9 cellular contexts compared by ENCODE assay signal in the genomic region with DNA sequence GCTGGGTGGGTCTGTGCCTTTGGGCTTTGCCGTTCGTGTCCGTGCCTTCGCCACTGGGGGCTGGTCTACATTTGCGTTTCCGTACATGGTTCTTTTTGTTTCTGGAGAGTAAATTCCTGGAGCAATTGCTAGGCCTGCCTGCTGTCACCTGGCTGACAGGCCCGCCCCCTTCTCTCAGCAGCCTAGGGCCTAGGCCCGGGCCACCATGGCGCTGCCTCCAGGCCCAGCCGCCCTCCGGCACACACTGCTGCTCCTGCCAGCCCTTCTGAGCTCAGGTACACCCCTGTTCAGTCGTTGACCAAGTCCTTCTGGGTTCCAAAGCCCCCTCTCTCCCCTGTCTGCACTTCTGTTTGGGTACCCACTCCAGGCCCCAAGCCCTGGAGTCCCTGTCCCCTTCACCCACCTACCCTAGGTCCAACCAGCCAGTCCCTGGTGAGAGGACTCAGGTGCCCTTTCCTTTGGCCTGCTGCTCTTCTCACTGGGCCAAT. TPM values are rescaled to one million over a fixed set of nuclear protein-coding genes. Genes with fewer than 3 reads are reported as not detected.
A peak's percentile ranks its signal among the peaks of the same experiment; 100 is the strongest.
DNase-seq lines count a peak whose midpoint lies in the region; ATAC-seq and TF ChIP-seq lines count a peak whose summit lies in the region.
"Had no signal": no experiment of that assay in that cellular context is flagged by ENCODE, and none has a peak within 500 bp of the region (broad histone marks: within the 10 kb centered on the region; RNA-seq: fewer than 3 reads in every experiment).

No MANE protein-coding gene starts in this region.

- intact Hi-C loops in heart right ventricle (cut with DNase I) (loop anchor here in 1 of 10 donors (5.0 kb wide), 1 partner anchor 36 kb away; a partner anchor contains a TSS), gastrocnemius medialis (cut with DNase I; ENCODE audit: low total_unique reads) (loop anchor here (5.0 kb wide), 1 partner anchor 36 kb away; a partner anchor contains a TSS)

- H3K9me3 ChIP-seq in heart right ventricle = no peaks in the 10 kb centered on the region
- H3K9me3 ChIP-seq in gastrocnemius medialis = no peaks in the 10 kb centered on the region

- peak overlapping the region; percentile 99 for H3K27ac ChIP-seq in VCaP
- peak overlapping the region in 5 of 10 donors; percentile 70 to 72 (median 70) for H3K27ac ChIP-seq in heart right ventricle
- H3K27ac ChIP-seq in gastrocnemius medialis = peak overlapping the region in 3 of 4 donors; percentile 65 to 82 (median 82)

- WGBS in heart right ventricle, 2 donors = 26 to 36% methylated on average over 12 of the region's 12 CpGs

- peaks cover 0 to 10% (median 0%) of the 10 kb centered on the region in 9 donors for H3K36me3 ChIP-seq in heart right ventricle
- no peaks in the 10 kb centered on the region for H3K36me3 ChIP-seq in gastrocnemius medialis

- in situ Hi-C loops in gastrocnemius medialis (cut with MboI; ENCODE audit: low sequenced_read_pairs in 4 of 4) = no loop called here

- H3K4me1 ChIP-seq in heart right ventricle = peaks cover 4 to 25% (median 17%) of the 10 kb centered on the region in 9 donors
- peaks cover 13 to 19% of the 10 kb centered on the region in 2 donors for H3K4me1 ChIP-seq in gastrocnemius medialis

- H3K27me3 ChIP-seq in heart right ventricle (peaks cover 0 to 14% (median 0%) of the 10 kb centered on the region in 7 donors), gastrocnemius medialis (no peaks in the 10 kb centered on the region)

- DNase-seq in GM12864 (ENCODE audit: low read depth) = no peak
- no peak for DNase-seq in heart right ventricle
- DNase-seq in gastrocnemius medialis = no peak
- no peak for DNase-seq in activated CD8-positive, alpha-beta memory T cell treated with anti-CD3 and anti-CD28 coated beads, Interleukin-2, amount 50 U/mL, for 48 hours
- no peak for DNase-seq in GOT3 (lab: John Stamatoyannopoulos, UW)

- peak overlapping the region; percentile 80 for H3K4me3 ChIP-seq in GM12864 (ENCODE audit: low read depth, low read length)
- peak overlapping the region in 9 of 10 donors; percentile 71 to 89 (median 81) for H3K4me3 ChIP-seq in heart right ventricle
- peak overlapping the region; percentile 56 to 85 (median 68) for H3K4me3 ChIP-seq in gastrocnemius medialis

- TF ChIP-seq CTCF in GM12864 (IDR thresholded peaks at IDR 0.05; ENCODE audit: low read depth, low read length, missing control alignments) (no peak), VCaP (conservative IDR thresholded peaks at IDR 0.05) (no peak), heart right ventricle (IDR thresholded peaks at IDR 0.05) (no peak), gastrocnemius medialis (IDR thresholded peaks at IDR 0.05 in 4 of 5, conservative IDR thresholded peaks at IDR 0.05 in 1 of 5) (no peak)

- ATAC-seq in heart right ventricle (peak in 3 of 8 donors; percentile 15 to 27 (median 27)), gastrocnemius medialis (no peak), GM19324 (IDR thresholded peaks at IDR 0.05; ENCODE audit: low FRiP score, unreplicated experiment) (no peak), GM21423 (IDR thresholded peaks at IDR 0.05; ENCODE audit: unreplicated experiment) (no peak)

- no peak for TF ChIP-seq POLR2A in gastrocnemius medialis (IDR thresholded peaks at IDR 0.05)

RNA-seq across cellular contexts. Expression of a gene that starts 0.6 kb away (rescaled TPM):
- total RNA-seq in heart right ventricle (10 to 100 TPM; 10.2 to 16.2 (median 11.5) TPM), gastrocnemius medialis (10 to 100 TPM in 2 of 4 donors, 1 to 10 TPM in 2; 2.5 to 36.6 (median 10.7) TPM)
- 1 to 10 TPM; 3.9 to 9.3 TPM for polyA plus RNA-seq in heart right ventricle

RNA-seq across cellular contexts. Expression of a gene that starts 4.4 kb away (rescaled TPM):
- 1 to 10 TPM in 1 of 10 donors, under 1 TPM in 6, not detected in 3; 0.28 to 1.8 (median 0.49) TPM for total RNA-seq in heart right ventricle
- polyA plus RNA-seq in heart right ventricle = under 1 TPM in 1 of 2 donors, not detected in 1; 0.16 TPM
- total RNA-seq in gastrocnemius medialis = 1 to 10 TPM in 1 of 4 donors, under 1 TPM in 1, not detected in 2; 0.55 to 3.8 TPM
- total RNA-seq: NCI-H460 had no signal

RNA-seq across cellular contexts. Expression of a gene that starts 34.1 kb away (rescaled TPM):
- 10 to 100 TPM; 14.0 to 23.4 (median 20.5) TPM for total RNA-seq in heart right ventricle
- 10 to 100 TPM; 22.2 to 23.0 TPM for polyA plus RNA-seq in heart right ventricle
- 10 to 100 TPM; 14.1 to 25.1 (median 15.4) TPM for total RNA-seq in gastrocnemius medialis

RNA-seq across cellular contexts. Expression of a gene that starts 40.6 kb away (rescaled TPM):
- total RNA-seq in heart right ventricle = 100 to 1,000 TPM in 4 of 10 donors, 10 to 100 TPM in 6; 84.8 to 122 (median 98.3) TPM
- 10 to 100 TPM; 48.8 to 88.1 TPM for polyA plus RNA-seq in heart right ventricle
- total RNA-seq in gastrocnemius medialis = 10 to 100 TPM; 48.7 to 78.7 (median 65.4) TPM
